Comparison of ENCODE assay signal across 27 cellular contexts in the genomic region with DNA sequence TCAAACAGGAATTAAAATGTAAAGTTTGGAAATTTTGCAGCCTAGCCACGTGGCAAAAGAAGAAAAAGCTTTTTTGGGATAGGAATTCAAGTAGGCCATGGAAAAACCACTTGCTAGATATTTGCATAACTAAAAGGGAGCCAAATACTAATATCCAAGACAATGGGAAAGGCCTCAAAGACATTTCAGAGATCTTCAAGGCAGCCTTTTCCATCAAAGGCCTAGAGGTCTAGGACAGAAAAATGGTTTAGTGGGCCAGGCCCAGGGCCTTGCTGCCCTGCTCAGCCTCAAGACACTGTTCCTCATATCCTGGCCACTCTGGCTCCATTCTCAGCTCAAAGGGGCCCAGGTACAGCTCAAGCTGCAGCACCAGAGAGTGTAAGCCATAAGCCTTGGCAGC.
"Had no signal": no experiment of that assay in that cellular context is flagged by ENCODE, and none has a peak within 500 bp of the region (broad histone marks: within the 10 kb centered on the region; RNA-seq: fewer than 3 reads in every experiment).

No MANE protein-coding gene starts in this region.

- H3K36me3 ChIP-seq: MG63 had no signal

- H3K4me3 ChIP-seq: MG63 had no signal

- FAIRE-seq: HepG2, HTR-8/SVneo had no signal

- H3K27me3 ChIP-seq: MG63 had no signal

- H3K27ac ChIP-seq: HL-60, RWPE1 had no signal

- H3K9ac ChIP-seq: SK-N-SH had no signal

- ATAC-seq: HepG2, Panc1, PC-3 had no signal

- H3K4me2 ChIP-seq: SK-N-SH had no signal

- DNase-seq: IMR-90, Karpas-422, KG1, MG63, NCI-H1092, NCI-H1105 treated with DMSO at 0.1 percent for 48 hours, NCI-H1417 treated with DMSO at 0.1 percent for 48 hours, NCI-H146, NCI-H1694 treated with DMSO at 0.1 percent for 48 hours, NCI-H1930, NCI-H2081, NCI-H2171, NCI-H226, NCI-H446, NCI-H510A, NCI-H524 treated with DMSO at 0.1 percent for 48 hours, NCI-H69, NCI-H774, PC-3, SHP77, SK-N-SH, SW 1271 had no signal

- H3K9me3 ChIP-seq: MG63, SK-N-SH had no signal
